ENCODE assay signal across 1 cellular context in the genomic region with DNA sequence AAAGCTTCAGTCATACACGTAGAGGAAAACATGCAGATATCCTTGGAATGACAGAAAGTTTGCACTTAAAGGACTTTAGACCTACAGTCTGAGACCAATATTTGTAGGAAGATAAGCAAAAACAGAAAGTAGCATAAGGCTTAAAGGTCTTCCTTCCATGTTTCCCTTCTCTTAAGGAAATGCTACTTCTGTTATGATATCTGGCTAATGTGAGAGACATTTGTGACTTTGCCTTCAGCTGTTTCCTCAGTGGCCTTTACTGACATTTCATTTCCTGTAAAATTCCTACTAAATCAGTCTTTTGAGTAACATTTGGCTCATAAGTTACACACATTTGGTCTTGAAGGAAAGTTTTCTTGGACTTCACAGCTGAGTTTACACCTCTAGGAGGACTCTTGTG.
TF ChIP-seq lines count a peak whose summit lies in the region.

No MANE protein-coding gene starts in this region.

TF ChIP-seq in liver, 16 proteins besides CTCF, POLR2A, EP300 and RAD21 (continued from another document):
- TF ChIP-seq, protein P1, sequence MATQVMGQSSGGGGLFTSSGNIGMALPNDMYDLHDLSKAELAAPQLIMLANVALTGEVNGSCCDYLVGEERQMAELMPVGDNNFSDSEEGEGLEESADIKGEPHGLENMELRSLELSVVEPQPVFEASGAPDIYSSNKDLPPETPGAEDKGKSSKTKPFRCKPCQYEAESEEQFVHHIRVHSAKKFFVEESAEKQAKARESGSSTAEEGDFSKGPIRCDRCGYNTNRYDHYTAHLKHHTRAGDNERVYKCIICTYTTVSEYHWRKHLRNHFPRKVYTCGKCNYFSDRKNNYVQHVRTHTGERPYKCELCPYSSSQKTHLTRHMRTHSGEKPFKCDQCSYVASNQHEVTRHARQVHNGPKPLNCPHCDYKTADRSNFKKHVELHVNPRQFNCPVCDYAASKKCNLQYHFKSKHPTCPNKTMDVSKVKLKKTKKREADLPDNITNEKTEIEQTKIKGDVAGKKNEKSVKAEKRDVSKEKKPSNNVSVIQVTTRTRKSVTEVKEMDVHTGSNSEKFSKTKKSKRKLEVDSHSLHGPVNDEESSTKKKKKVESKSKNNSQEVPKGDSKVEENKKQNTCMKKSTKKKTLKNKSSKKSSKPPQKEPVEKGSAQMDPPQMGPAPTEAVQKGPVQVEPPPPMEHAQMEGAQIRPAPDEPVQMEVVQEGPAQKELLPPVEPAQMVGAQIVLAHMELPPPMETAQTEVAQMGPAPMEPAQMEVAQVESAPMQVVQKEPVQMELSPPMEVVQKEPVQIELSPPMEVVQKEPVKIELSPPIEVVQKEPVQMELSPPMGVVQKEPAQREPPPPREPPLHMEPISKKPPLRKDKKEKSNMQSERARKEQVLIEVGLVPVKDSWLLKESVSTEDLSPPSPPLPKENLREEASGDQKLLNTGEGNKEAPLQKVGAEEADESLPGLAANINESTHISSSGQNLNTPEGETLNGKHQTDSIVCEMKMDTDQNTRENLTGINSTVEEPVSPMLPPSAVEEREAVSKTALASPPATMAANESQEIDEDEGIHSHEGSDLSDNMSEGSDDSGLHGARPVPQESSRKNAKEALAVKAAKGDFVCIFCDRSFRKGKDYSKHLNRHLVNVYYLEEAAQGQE (IDR thresholded peaks at IDR 0.05): no peak
- TF ChIP-seq SP1 (IDR thresholded peaks at IDR 0.05) (no peak), FOXA1 (IDR thresholded peaks at IDR 0.05) (no peak), TAF1 (conservative IDR thresholded peaks at IDR 0.05) (no peak), HNF4A (conservative IDR thresholded peaks at IDR 0.05) (no peak), JUND (IDR thresholded peaks at IDR 0.05) (no peak), NR2F2 (IDR thresholded peaks at IDR 0.05) (peak; percentile 95), YY1 (IDR thresholded peaks at IDR 0.05) (no peak)
- TF ChIP-seq, protein P2, sequence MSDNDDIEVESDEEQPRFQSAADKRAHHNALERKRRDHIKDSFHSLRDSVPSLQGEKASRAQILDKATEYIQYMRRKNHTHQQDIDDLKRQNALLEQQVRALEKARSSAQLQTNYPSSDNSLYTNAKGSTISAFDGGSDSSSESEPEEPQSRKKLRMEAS (IDR thresholded peaks at IDR 0.05): peak; percentile 18
